In the genomic region with DNA sequence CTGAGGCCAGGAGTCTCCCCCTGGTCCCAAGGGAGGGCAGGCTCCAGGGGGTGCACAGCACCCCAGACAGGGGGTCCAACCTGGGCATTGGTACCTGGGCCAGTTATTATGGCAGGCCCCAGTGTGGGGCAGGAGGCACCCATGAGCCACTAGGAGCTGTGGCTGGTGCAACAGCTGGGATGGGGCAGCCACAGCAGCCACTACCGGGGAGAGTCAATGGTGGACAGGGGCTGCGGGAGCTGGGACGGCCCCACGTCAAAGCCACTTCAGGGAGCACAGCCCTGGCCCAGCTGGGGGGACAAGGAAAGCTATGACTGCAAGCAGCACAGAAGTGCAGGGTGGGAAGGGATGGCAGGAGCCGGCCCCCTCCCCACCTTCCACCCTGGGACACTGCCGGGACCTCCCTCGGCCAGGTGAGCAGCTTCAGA, we compare ENCODE assay signal across 16 cellular contexts. TPM values are rescaled to one million over a fixed set of nuclear protein-coding genes. Genes with fewer than 3 reads are reported as not detected.
DNase-seq lines count a peak whose midpoint lies in the region; ATAC-seq and TF ChIP-seq lines count a peak whose summit lies in the region.
"Had no signal": no experiment of that assay in that cellular context is flagged by ENCODE, and none has a peak within 500 bp of the region (broad histone marks: within the 10 kb centered on the region; RNA-seq: fewer than 3 reads in every experiment).

No MANE protein-coding gene starts in this region.

- peaks cover 36% of the 10 kb centered on the region for H4K20me1 ChIP-seq in SK-N-SH (ENCODE audit: insufficient read depth)

- peaks cover 5% of the 10 kb centered on the region for H3K36me3 Mint-ChIP-seq in brain
- no peaks in the 10 kb centered on the region for H3K36me3 Mint-ChIP-seq in neural crest cell (ENCODE audit: low read depth)

- no peaks in the 10 kb centered on the region for H3K9me2 ChIP-seq in SK-N-SH

- H3K27ac Mint-ChIP-seq in brain (peak overlapping the region in 4 of 5 experiments; percentile 37 to 93 (median 86)), neural crest cell (ENCODE audit: unreplicated experiment) (no peak overlapping the region)
- H3K27ac Mint-ChIP-seq: HFFc6 had no signal

- no peak overlapping the region for H2AFZ ChIP-seq in SK-N-SH (ENCODE audit: low read depth)

- peaks cover 31% of the 10 kb centered on the region for H3K4me1 Mint-ChIP-seq in brain
- H3K4me1 Mint-ChIP-seq in neural crest cell, result peaks cover 9% of the 10 kb centered on the region

- no peaks in the 10 kb centered on the region for H3K9me3 Mint-ChIP-seq in brain
- H3K9me3 Mint-ChIP-seq in neural crest cell, result no peaks in the 10 kb centered on the region
- H3K9me3 Mint-ChIP-seq: HFFc6 had no signal

- H3K4me3 Mint-ChIP-seq in brain (peak overlapping the region in 1 of 5 experiments; percentile 24), neural crest cell (peak overlapping the region; percentile 79)
- H3K4me3 Mint-ChIP-seq: HFFc6 had no signal

- H3F3A ChIP-seq in SK-N-SH (replicated peaks; ENCODE audit: insufficient read depth), result no peaks in the 10 kb centered on the region

- 95% methylated on average over 4 of the region's 7 CpGs for WGBS in SK-N-SH (ENCODE audit: low lambda C conversion rate)
- WGBS in stomach, 5 donors, result 76 to 100% (median 86%) methylated on average over 1 to 7 of the region's 7 CpGs

- H3K36me3 ChIP-seq in SK-N-SH (replicated peaks in 1 of 2; ENCODE audit: control insufficient read depth in 1 of 2, insufficient read depth in 2 of 2, low read length in 1 of 2) (peaks cover 7 to 17% of the 10 kb centered on the region in 2 experiments), Peyer's patch (peaks cover 0 to 22% (median 0%) of the 10 kb centered on the region in 3 donors), stomach (peaks cover 0 to 34% (median 27%) of the 10 kb centered on the region in 4 donors)
- H3K36me3 ChIP-seq: MG63 had no signal

- H3K27me3 Mint-ChIP-seq in brain (no peaks in the 10 kb centered on the region), neural crest cell (ENCODE audit: low read depth) (peaks cover 42% of the 10 kb centered on the region)

- H3K4me3 ChIP-seq in SK-N-SH (ENCODE audit: low read depth in 2 of 2, low read length in 1 of 2) (no peak overlapping the region), Peyer's patch (no peak overlapping the region), stomach (no peak overlapping the region)
- H3K4me3 ChIP-seq: MG63 had no signal

- CTCF ChIA-PET in SK-N-SH (lab: Yijun Ruan, JAX), result interaction anchor here (0.7 to 3.5 kb wide), 4 partner anchors 21 to 73 kb away, joined by 3 to 21 read pairs (median 4); no protein-coding TSS in a partner anchor

- TF ChIP-seq EP300 in SK-N-SH (IDR thresholded peaks at IDR 0.05; ENCODE audit: borderline replicate concordance in 1 of 2, low read depth in 1 of 2, low read length in 1 of 2), result no peak
- no peak for TF ChIP-seq EP300 in stomach (IDR thresholded peaks at IDR 0.05)

- peaks cover 46% of the 10 kb centered on the region for H3K79me2 ChIP-seq in SK-N-SH (ENCODE audit: insufficient read depth)

- H3K4me1 ChIP-seq in SK-N-SH (ENCODE audit: control insufficient read depth in 1 of 2, insufficient read depth in 2 of 2, low read depth in 1 of 2, low read length in 1 of 2) (peaks cover 3 to 16% of the 10 kb centered on the region in 2 experiments; a peak in 1 of 4 replicates), Peyer's patch (peaks cover 20 to 57% (median 42%) of the 10 kb centered on the region in 4 donors), stomach (peaks cover 47 to 75% (median 69%) of the 10 kb centered on the region in 4 donors)

- H3K27ac ChIP-seq in SK-N-SH (ENCODE audit: low read depth in 2 of 2, low read length in 1 of 2), result no peak overlapping the region; a peak in 1 of 4 replicates
- no peak overlapping the region for H3K27ac ChIP-seq in Peyer's patch
- H3K27ac ChIP-seq in stomach, result no peak overlapping the region
- H3K27ac ChIP-seq: KMS-11 had no signal

- TF ChIP-seq RAD21 in SK-N-SH (IDR thresholded peaks at IDR 0.05; ENCODE audit: low read length), result no peak

- ATAC-seq in SK-N-SH treated with all-trans-retinoic acid at 6 μM for 48 hours, result no peak; the same call in 2 of the 3 replicates

- TF ChIP-seq CTCF in SK-N-SH (IDR thresholded peaks at IDR 0.05) (no peak), brain (conservative IDR thresholded peaks at IDR 0.05) (no peak), neural crest cell (conservative IDR thresholded peaks at IDR 0.05) (no peak), Peyer's patch (IDR thresholded peaks at IDR 0.05) (no peak), stomach (IDR thresholded peaks at IDR 0.05) (no peak)

- intact Hi-C loops in stomach (cut with DNase I; ENCODE audit: low total_unique reads), result no loop called here

- DNase-seq in SK-N-SH (peak; percentile 58), neural crest cell (ENCODE audit: low read depth, low spot score) (no peak), GF-D8 (lab: John Stamatoyannopoulos, UW) (no peak), Peyer's patch (no peak), stomach (no peak)
- DNase-seq: COR-L47, GOT3, HFFc6, NCI-H1092 treated with DMSO at 0.1 percent for 48 hours, NCI-H187, NCI-H2171 had no signal

- no peaks in the 10 kb centered on the region for H3K27me3 ChIP-seq in SK-N-SH (ENCODE audit: insufficient read depth)
- H3K27me3 ChIP-seq in Peyer's patch, result peaks cover 0 to 41% of the 10 kb centered on the region in 2 donors
- H3K27me3 ChIP-seq in stomach, result peaks cover 31 to 79% (median 52%) of the 10 kb centered on the region in 3 donors
- H3K27me3 ChIP-seq: MG63 had no signal

- H3K9me3 ChIP-seq in SK-N-SH, result no peaks in the 10 kb centered on the region
- no peaks in the 10 kb centered on the region for H3K9me3 ChIP-seq in Peyer's patch
- no peaks in the 10 kb centered on the region for H3K9me3 ChIP-seq in stomach
- H3K9me3 ChIP-seq: MG63 had no signal

- no peak for TF ChIP-seq POLR2A in Peyer's patch (IDR thresholded peaks at IDR 0.05)
- no peak for TF ChIP-seq POLR2A in stomach (IDR thresholded peaks at IDR 0.05)

- no peak overlapping the region for H3K9ac ChIP-seq in SK-N-SH
- H3K9ac ChIP-seq: KMS-11 had no signal

- no peak overlapping the region for H3K4me2 ChIP-seq in SK-N-SH
- H3K4me2 ChIP-seq: KMS-11 had no signal

- POLR2A ChIA-PET in SK-N-SH (lab: Yijun Ruan, JAX), result interaction anchor here (2.0 kb wide), 1 partner anchor 18 kb away, joined by 10 read pairs; no protein-coding TSS in a partner anchor

TF ChIP-seq in SK-N-SH, 30 proteins besides CTCF, POLR2A, EP300 and RAD21 (continues in another document):
- TF ChIP-seq GABPA (IDR thresholded peaks at IDR 0.05; ENCODE audit: low read depth), result no peak
- TF ChIP-seq MXI1 (IDR thresholded peaks at IDR 0.05; ENCODE audit: low read depth, low read length), result no peak

TF ChIP-seq in PFSK-1, 5 proteins besides CTCF, POLR2A, EP300 and RAD21:
- TF ChIP-seq SIN3A (IDR thresholded peaks at IDR 0.05; ENCODE audit: borderline replicate concordance, insufficient read depth, low read length) (no peak), POLR2AphosphoS5 (IDR thresholded peaks at IDR 0.05; ENCODE audit: low read depth, low read length) (peak; percentile 17; the same call in 1 of the 2 replicates)

RNA-seq across cellular contexts. Expression of gene C19orf25, which starts 5.6 kb away (rescaled TPM):
- polyA plus RNA-seq in SK-N-SH (2012; rRNA removed) (23.4 and 25.3 TPM in 2 replicates), brain (ENCODE audit: insufficient read depth, low read depth, low replicate concordance) (101 TPM), stomach (10 to 100 TPM; 25.4 to 34.9 (median 32.7) TPM)
- 11.5 and 20.3 TPM in 2 replicates for polyA plus RNA-seq in SK-N-SH (2012; cell fraction: cytosol; rRNA removed)
- polyA plus RNA-seq in SK-N-SH (2012; cell fraction: nucleus; rRNA removed), result 27.2 and 30.6 TPM in 2 replicates
- polyA plus RNA-seq in PFSK-1 (2012; ENCODE audit: insufficient read length, low read depth), result 68.7 TPM
- total RNA-seq in neural crest cell (34.5 and 41.5 TPM in 2 replicates), Peyer's patch (10 to 100 TPM; 35.5 to 68.5 (median 61.9) TPM), stomach (10 to 100 TPM in 4 of 5 donors, 1 to 10 TPM in 1; 5.4 to 84.3 (median 21.3) TPM)

RNA-seq across cellular contexts. Expression of gene PCSK4, which starts 16.7 kb away (rescaled TPM):
- polyA plus RNA-seq in SK-N-SH (2012; rRNA removed) (5.8 and 6.6 TPM in 2 replicates), brain (ENCODE audit: insufficient read depth, low read depth, low replicate concordance) (3.9 TPM), stomach (1 to 10 TPM; 2.7 to 5.0 (median 3.2) TPM)
- polyA plus RNA-seq in SK-N-SH (2012; cell fraction: cytosol; rRNA removed), result 1.1 and 1.5 TPM in 2 replicates
- 69.2 and 138 TPM in 2 replicates for polyA plus RNA-seq in SK-N-SH (2012; cell fraction: nucleus; rRNA removed)
- 9.1 TPM for polyA plus RNA-seq in PFSK-1 (2012; ENCODE audit: insufficient read length, low read depth)
- total RNA-seq in neural crest cell (10.4 and 11.7 TPM in 2 replicates), Peyer's patch (10 to 100 TPM in 3 of 4 donors, 1 to 10 TPM in 1; 7.7 to 14.6 (median 12.1) TPM), stomach (10 to 100 TPM in 2 of 5 donors, 1 to 10 TPM in 1, not detected in 2; 1.7 to 26.8 (median 19.7) TPM)

RNA-seq across cellular contexts. Expression of gene REEP6, which starts 17.5 kb away (rescaled TPM):
- polyA plus RNA-seq in SK-N-SH (2012; rRNA removed) (6.8 and 9.1 TPM in 2 replicates), brain (ENCODE audit: insufficient read depth, low read depth, low replicate concordance) (10.4 TPM), stomach (10 to 100 TPM in 1 of 3 donors, 1 to 10 TPM in 2; 3.5 to 10.1 (median 6.1) TPM)
- 4.0 and 5.0 TPM in 2 replicates for polyA plus RNA-seq in SK-N-SH (2012; cell fraction: cytosol; rRNA removed)
- polyA plus RNA-seq in SK-N-SH (2012; cell fraction: nucleus; rRNA removed), result 5.8 and 6.7 TPM in 2 replicates
- 8.8 TPM for polyA plus RNA-seq in PFSK-1 (2012; ENCODE audit: insufficient read length, low read depth)
- total RNA-seq in neural crest cell (8.2 and 8.7 TPM in 2 replicates), Peyer's patch (100 to 1,000 TPM in 3 of 4 donors, 1 to 10 TPM in 1; 7.4 to 167 (median 162) TPM), stomach (10 to 100 TPM in 1 of 5 donors, 1 to 10 TPM in 1, not detected in 3; 3.7 to 24.3 TPM)

RNA-seq across cellular contexts. Expression of gene APC2, which starts 23.5 kb away (rescaled TPM):
- polyA plus RNA-seq in SK-N-SH (2012; rRNA removed) (1.3 and 1.8 TPM in 2 replicates), brain (ENCODE audit: insufficient read depth, low read depth, low replicate concordance) (69.7 TPM), stomach (under 1 TPM; 0.10 to 0.31 (median 0.15) TPM)
- polyA plus RNA-seq in SK-N-SH (2012; cell fraction: cytosol; rRNA removed), result 0.59 and 1.3 TPM in 2 replicates
- 4.1 and 5.2 TPM in 2 replicates for polyA plus RNA-seq in SK-N-SH (2012; cell fraction: nucleus; rRNA removed)
- 7.4 TPM for polyA plus RNA-seq in PFSK-1 (2012; ENCODE audit: insufficient read length, low read depth)
- total RNA-seq in neural crest cell (39.2 and 43.0 TPM in 2 replicates), Peyer's patch (under 1 TPM in 3 of 4 donors, not detected in 1; 0.18 to 0.76 (median 0.27) TPM), stomach (1 to 10 TPM in 2 of 5 donors, under 1 TPM in 2, not detected in 1; 0.58 to 3.5 (median 2.0) TPM)

RNA-seq across cellular contexts. Expression of gene RPS15, which starts 35.2 kb away (rescaled TPM):
- polyA plus RNA-seq in SK-N-SH (2012; rRNA removed), result 2,836 and 3,749 TPM in 2 replicates
- 2,019 and 3,381 TPM in 2 replicates for polyA plus RNA-seq in SK-N-SH (2012; cell fraction: cytosol; rRNA removed)
- 943 and 2,115 TPM in 2 replicates for polyA plus RNA-seq in SK-N-SH (2012; cell fraction: nucleus; rRNA removed)
- polyA plus RNA-seq in PFSK-1 (2012; ENCODE audit: insufficient read length, low read depth), result 2,659 TPM
- 3,425 TPM for polyA plus RNA-seq in brain (ENCODE audit: insufficient read depth, low read depth, low replicate concordance)
- 1,578 and 1,580 TPM in 2 replicates for total RNA-seq in neural crest cell
- 1,000 to 10,000 TPM; 1,044 to 1,915 (median 1,354) TPM for total RNA-seq in Peyer's patch
- 1,000 to 10,000 TPM in 4 of 5 donors, 100 to 1,000 TPM in 1; 428 to 2,471 (median 1,694) TPM for total RNA-seq in stomach
- polyA plus RNA-seq in stomach, result 1,000 to 10,000 TPM; 2,846 to 4,539 (median 3,866) TPM
